1 cellular context compared by ENCODE assay signal in genomic region chr3:71421820-71422566, GRCh38.
TF ChIP-seq lines count a peak whose summit lies in the region.

No MANE protein-coding gene starts in this region.

TF ChIP-seq in GM12878, 131 proteins besides CTCF, POLR2A, EP300 and RAD21 (continued from another document and continues in another):
- no peak for TF ChIP-seq ZBTB4 (CRISPR knock-in tag; IDR thresholded peaks at IDR 0.05)
- TF ChIP-seq IRF4 (IDR thresholded peaks at IDR 0.05; ENCODE audit: low read depth, low read length), result peak; percentile 50; the same call in 1 of the 2 replicates
- no peak for TF ChIP-seq NR2F1 (conservative IDR thresholded peaks at IDR 0.05)
- TF ChIP-seq ZNF384 (IDR thresholded peaks at IDR 0.05; ENCODE audit: borderline replicate concordance, low read depth, low read length), result no peak
- no peak for TF ChIP-seq LARP7 (IDR thresholded peaks at IDR 0.05)
- no peak for TF ChIP-seq KAT2A (conservative IDR thresholded peaks at IDR 0.05; ENCODE audit: control insufficient read depth, low read depth, low read length)
- peak; percentile 45; the same call in 1 of the 2 replicates for TF ChIP-seq RUNX3 (IDR thresholded peaks at IDR 0.05; ENCODE audit: low read length)
- no peak for TF ChIP-seq SPI1 (IDR thresholded peaks at IDR 0.05; ENCODE audit: borderline replicate concordance, insufficient read depth, low read depth, low read length)
- TF ChIP-seq ETV6 (conservative IDR thresholded peaks at IDR 0.05 in 1 of 2, IDR thresholded peaks at IDR 0.05 in 1 of 2; ENCODE audit: borderline replicate concordance in 1 of 2, low read depth in 1 of 2), result 0 out of 4 replicates have a peak, but pooled peaks of 1 of the 2 experiments have one; percentile 15
- TF ChIP-seq PAX5 (IDR thresholded peaks at IDR 0.05; ENCODE audit: borderline replicate concordance, low read depth, low read length), result peak; percentile 88
- TF ChIP-seq YY1 (IDR thresholded peaks at IDR 0.05; ENCODE audit: low read depth, low read length), result no peak
- TF ChIP-seq NBN (IDR thresholded peaks at IDR 0.05), result no peak
- no peak for TF ChIP-seq KDM1A (IDR thresholded peaks at IDR 0.05; ENCODE audit: borderline replicate concordance)
- TF ChIP-seq SREBF1 (IDR thresholded peaks at IDR 0.05; ENCODE audit: low read length), result no peak
- no peak for TF ChIP-seq CUX1 (IDR thresholded peaks at IDR 0.05; ENCODE audit: insufficient replicate concordance, low read depth, low read length)
- TF ChIP-seq SKIL (IDR thresholded peaks at IDR 0.05; ENCODE audit: low read depth, poor library complexity, severe bottlenecking), result no peak
- no peak for TF ChIP-seq TARDBP (IDR thresholded peaks at IDR 0.05; ENCODE audit: borderline replicate concordance)
- TF ChIP-seq, protein P1, sequence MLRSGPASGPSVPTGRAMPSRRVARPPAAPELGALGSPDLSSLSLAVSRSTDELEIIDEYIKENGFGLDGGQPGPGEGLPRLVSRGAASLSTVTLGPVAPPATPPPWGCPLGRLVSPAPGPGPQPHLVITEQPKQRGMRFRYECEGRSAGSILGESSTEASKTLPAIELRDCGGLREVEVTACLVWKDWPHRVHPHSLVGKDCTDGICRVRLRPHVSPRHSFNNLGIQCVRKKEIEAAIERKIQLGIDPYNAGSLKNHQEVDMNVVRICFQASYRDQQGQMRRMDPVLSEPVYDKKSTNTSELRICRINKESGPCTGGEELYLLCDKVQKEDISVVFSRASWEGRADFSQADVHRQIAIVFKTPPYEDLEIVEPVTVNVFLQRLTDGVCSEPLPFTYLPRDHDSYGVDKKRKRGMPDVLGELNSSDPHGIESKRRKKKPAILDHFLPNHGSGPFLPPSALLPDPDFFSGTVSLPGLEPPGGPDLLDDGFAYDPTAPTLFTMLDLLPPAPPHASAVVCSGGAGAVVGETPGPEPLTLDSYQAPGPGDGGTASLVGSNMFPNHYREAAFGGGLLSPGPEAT (IDR thresholded peaks at IDR 0.05; ENCODE audit: low read depth), result no peak
- no peak for TF ChIP-seq ESRRA (IDR thresholded peaks at IDR 0.05; ENCODE audit: low read length)
- no peak for TF ChIP-seq CBX5 (IDR thresholded peaks at IDR 0.05; ENCODE audit: low read depth)
- TF ChIP-seq CBFB (IDR thresholded peaks at IDR 0.05; ENCODE audit: low read depth), result no peak
- TF ChIP-seq POU2F2 (IDR thresholded peaks at IDR 0.05; ENCODE audit: borderline replicate concordance, low read depth, low read length), result peak; percentile 33; the same call in 1 of the 3 replicates
- no peak for TF ChIP-seq MAX (IDR thresholded peaks at IDR 0.05; ENCODE audit: low read depth, low read length)
- TF ChIP-seq BMI1 (IDR thresholded peaks at IDR 0.05; ENCODE audit: borderline replicate concordance), result no peak
- TF ChIP-seq BHLHE40 (IDR thresholded peaks at IDR 0.05; ENCODE audit: borderline replicate concordance in 1 of 2, low read depth in 2 of 2, low read length in 1 of 2), result peak; percentile 89
- TF ChIP-seq TCF3 (IDR thresholded peaks at IDR 0.05; ENCODE audit: borderline replicate concordance, insufficient read depth, low read depth, low read length), result no peak
- TF ChIP-seq, protein P2, sequence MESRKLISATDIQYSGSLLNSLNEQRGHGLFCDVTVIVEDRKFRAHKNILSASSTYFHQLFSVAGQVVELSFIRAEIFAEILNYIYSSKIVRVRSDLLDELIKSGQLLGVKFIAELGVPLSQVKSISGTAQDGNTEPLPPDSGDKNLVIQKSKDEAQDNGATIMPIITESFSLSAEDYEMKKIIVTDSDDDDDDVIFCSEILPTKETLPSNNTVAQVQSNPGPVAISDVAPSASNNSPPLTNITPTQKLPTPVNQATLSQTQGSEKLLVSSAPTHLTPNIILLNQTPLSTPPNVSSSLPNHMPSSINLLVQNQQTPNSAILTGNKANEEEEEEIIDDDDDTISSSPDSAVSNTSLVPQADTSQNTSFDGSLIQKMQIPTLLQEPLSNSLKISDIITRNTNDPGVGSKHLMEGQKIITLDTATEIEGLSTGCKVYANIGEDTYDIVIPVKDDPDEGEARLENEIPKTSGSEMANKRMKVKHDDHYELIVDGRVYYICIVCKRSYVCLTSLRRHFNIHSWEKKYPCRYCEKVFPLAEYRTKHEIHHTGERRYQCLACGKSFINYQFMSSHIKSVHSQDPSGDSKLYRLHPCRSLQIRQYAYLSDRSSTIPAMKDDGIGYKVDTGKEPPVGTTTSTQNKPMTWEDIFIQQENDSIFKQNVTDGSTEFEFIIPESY (IDR thresholded peaks at IDR 0.05), result no peak
- TF ChIP-seq FOS (IDR thresholded peaks at IDR 0.05; ENCODE audit: borderline replicate concordance, extremely low read depth, insufficient read length), result no peak
- no peak for TF ChIP-seq SMC3 (IDR thresholded peaks at IDR 0.05; ENCODE audit: borderline replicate concordance, low read length)
- TF ChIP-seq HDAC2 (IDR thresholded peaks at IDR 0.05), result no peak
- TF ChIP-seq, protein P3, sequence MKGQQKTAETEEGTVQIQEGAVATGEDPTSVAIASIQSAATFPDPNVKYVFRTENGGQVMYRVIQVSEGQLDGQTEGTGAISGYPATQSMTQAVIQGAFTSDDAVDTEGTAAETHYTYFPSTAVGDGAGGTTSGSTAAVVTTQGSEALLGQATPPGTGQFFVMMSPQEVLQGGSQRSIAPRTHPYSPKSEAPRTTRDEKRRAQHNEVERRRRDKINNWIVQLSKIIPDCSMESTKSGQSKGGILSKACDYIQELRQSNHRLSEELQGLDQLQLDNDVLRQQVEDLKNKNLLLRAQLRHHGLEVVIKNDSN (IDR thresholded peaks at IDR 0.05; ENCODE audit: borderline replicate concordance, extremely low read length, insufficient read depth, low read depth, low read length), result no peak
- no peak for TF ChIP-seq RELA (IDR thresholded peaks at IDR 0.05; ENCODE audit: borderline replicate concordance, partially characterized antibody)
- no peak for TF ChIP-seq ZBTB40 (IDR thresholded peaks at IDR 0.05; ENCODE audit: borderline replicate concordance)
